In genomic region chr16:19876501-19877059, GRCh38 we compare ENCODE assay signal across 22 cellular contexts. TPM values are rescaled to one million over a fixed set of nuclear protein-coding genes. Genes with fewer than 3 reads are reported as not detected.
DNase-seq lines count a peak whose midpoint lies in the region; ATAC-seq and TF ChIP-seq lines count a peak whose summit lies in the region.
"Had no signal": no experiment of that assay in that cellular context is flagged by ENCODE, and none has a peak within 500 bp of the region (broad histone marks: within the 10 kb centered on the region; RNA-seq: fewer than 3 reads in every experiment).

No MANE protein-coding gene starts in this region.

- DNase-seq in ELF-1 (ENCODE audit: low read depth, low spot score) (peak; percentile 56), WTC11 (ENCODE audit: low spot score) (no peak), glutamatergic neuron (no peak), adrenal gland (no peak), ecto neural progenitor cell (ENCODE audit: low spot score) (no peak)
- DNase-seq: ACHN; activated CD4-positive, alpha-beta T cell treated with anti-CD3 and anti-CD28 coated beads, Interleukin-2, amount 50 U/mL, for 4 hours; activated gamma-delta T cell treated with Interleukin-2 at 50 U/mL for 16 hours; effector CD8-positive, alpha-beta T cell; EL; NCI-H187; Peyer's patch; WERI-Rb-1 had no signal

- peaks cover 66% of the 10 kb centered on the region for H3K4me1 Mint-ChIP-seq in WTC11
- H3K4me1 Mint-ChIP-seq in glutamatergic neuron (ENCODE audit: low read depth, unreplicated experiment) = peaks cover 29% of the 10 kb centered on the region

- H3K9me3 Mint-ChIP-seq in WTC11 = no peaks in the 10 kb centered on the region
- peaks cover 16% of the 10 kb centered on the region for H3K9me3 Mint-ChIP-seq in glutamatergic neuron (ENCODE audit: unreplicated experiment)

- H3K36me3 ChIP-seq in parathyroid adenoma (ENCODE audit: control insufficient read depth, insufficient read depth, low read length) (no peaks in the 10 kb centered on the region), adrenal gland (replicated peaks in 1 of 2) (peaks cover 0 to 4% of the 10 kb centered on the region in 2 donors)
- H3K36me3 ChIP-seq: neutrophil, Peyer's patch had no signal

- peaks cover 48% of the 10 kb centered on the region for H3K79me2 ChIP-seq in parathyroid adenoma

- H3K36me3 Mint-ChIP-seq in WTC11 = peaks cover 46% of the 10 kb centered on the region
- peaks cover 3% of the 10 kb centered on the region for H3K36me3 Mint-ChIP-seq in glutamatergic neuron (ENCODE audit: unreplicated experiment)

- WGBS in adrenal gland, 4 donors = 84 to 98% (median 89%) methylated on average over 7 to 10 of the region's 10 CpGs

- no peaks in the 10 kb centered on the region for H3K27me3 ChIP-seq in parathyroid adenoma (ENCODE audit: control insufficient read depth, insufficient read depth, low read length)
- H3K27me3 ChIP-seq in adrenal gland = no peaks in the 10 kb centered on the region
- H3K27me3 ChIP-seq: cardiac muscle cell, esophagus muscularis mucosa, Peyer's patch had no signal

- H3K27me3 Mint-ChIP-seq in WTC11 (ENCODE audit: low read depth) (no peaks in the 10 kb centered on the region), glutamatergic neuron (ENCODE audit: unreplicated experiment) (peaks cover 10% of the 10 kb centered on the region)

- H3K4me3 ChIP-seq in parathyroid adenoma (ENCODE audit: low read depth, low read length) = no peak overlapping the region
- H3K4me3 ChIP-seq in adrenal gland = no peak overlapping the region
- H3K4me3 ChIP-seq: cardiac muscle cell, esophagus muscularis mucosa, lung, Peyer's patch, SK-N-MC had no signal

- CTCF ChIA-PET in WTC11 (lab: Charles Lee) = interaction anchor here (0.6 to 1.7 kb wide), 3 partner anchors 15 to 828 kb away, joined by 3 to 8 read pairs (median 6); no protein-coding TSS in a partner anchor

- H3K4me3 Mint-ChIP-seq in WTC11 (no peak overlapping the region), glutamatergic neuron (ENCODE audit: unreplicated experiment) (peak overlapping the region; percentile 5)

- H3K9me3 ChIP-seq in parathyroid adenoma (ENCODE audit: control insufficient read depth, low read length) (no peaks in the 10 kb centered on the region), adrenal gland (replicated peaks in 1 of 3) (no peaks in the 10 kb centered on the region)
- H3K9me3 ChIP-seq: esophagus muscularis mucosa, neutrophil, Peyer's patch had no signal

- POLR2A ChIA-PET in WTC11 (lab: Charles Lee) = interaction anchor here (0.6 to 1.8 kb wide), 3 partner anchors 14 to 258 kb away, joined by 3 to 7 read pairs (median 4); partner anchors contain the start of genes IQCK and KNOP1

- TF ChIP-seq CTCF in WTC11 (IDR thresholded peaks at IDR 0.05) (no peak), glutamatergic neuron (IDR thresholded peaks at IDR 0.05; ENCODE audit: partially characterized antibody, unreplicated experiment) (no peak), parathyroid adenoma (IDR thresholded peaks at IDR 0.05) (no peak), adrenal gland (IDR thresholded peaks at IDR 0.05) (no peak)

- intact Hi-C loops in adrenal gland (cut with DNase I) = no loop called here

- H3K27ac Mint-ChIP-seq in WTC11 (peak overlapping the region; percentile 86), glutamatergic neuron (ENCODE audit: unreplicated experiment) (no peak overlapping the region)

- H3K27ac ChIP-seq in parathyroid adenoma = peak overlapping the region; percentile 44
- H3K27ac ChIP-seq in adrenal gland = no peak overlapping the region
- H3K27ac ChIP-seq: cardiac muscle cell, neutrophil, SK-N-MC, WERI-Rb-1 had no signal

- TF ChIP-seq POLR2A in adrenal gland (IDR thresholded peaks at IDR 0.05) = no peak

- peaks cover 2% of the 10 kb centered on the region for H3K4me1 ChIP-seq in parathyroid adenoma
- H3K4me1 ChIP-seq in adrenal gland (replicated peaks in 1 of 2) = no peaks in the 10 kb centered on the region
- H3K4me1 ChIP-seq: Peyer's patch had no signal

- no peak overlapping the region for H2AFZ ChIP-seq in parathyroid adenoma

- H3K4me2 ChIP-seq in parathyroid adenoma (ENCODE audit: low read length) = no peak overlapping the region

- ATAC-seq in WTC11 = 0 out of 2 replicates have a peak, but pooled peaks have one; percentile 6
- ATAC-seq in GM19455 (IDR thresholded peaks at IDR 0.05; ENCODE audit: unreplicated experiment) = no peak
- no peak for ATAC-seq in HG02970 (IDR thresholded peaks at IDR 0.05; ENCODE audit: low FRiP score, unreplicated experiment)

- H3K9ac ChIP-seq in parathyroid adenoma = no peak overlapping the region

TF ChIP-seq in WTC11, 78 proteins besides CTCF, POLR2A, EP300 and RAD21:
- TF ChIP-seq GRHL2 (CRISPR knock-in tag; IDR thresholded peaks at IDR 0.05; ENCODE audit: insufficient replicate concordance, severe bottlenecking) = no peak
- TF ChIP-seq ZNF232 (CRISPR knock-in tag; IDR thresholded peaks at IDR 0.05) = no peak
- TF ChIP-seq, protein P1, sequence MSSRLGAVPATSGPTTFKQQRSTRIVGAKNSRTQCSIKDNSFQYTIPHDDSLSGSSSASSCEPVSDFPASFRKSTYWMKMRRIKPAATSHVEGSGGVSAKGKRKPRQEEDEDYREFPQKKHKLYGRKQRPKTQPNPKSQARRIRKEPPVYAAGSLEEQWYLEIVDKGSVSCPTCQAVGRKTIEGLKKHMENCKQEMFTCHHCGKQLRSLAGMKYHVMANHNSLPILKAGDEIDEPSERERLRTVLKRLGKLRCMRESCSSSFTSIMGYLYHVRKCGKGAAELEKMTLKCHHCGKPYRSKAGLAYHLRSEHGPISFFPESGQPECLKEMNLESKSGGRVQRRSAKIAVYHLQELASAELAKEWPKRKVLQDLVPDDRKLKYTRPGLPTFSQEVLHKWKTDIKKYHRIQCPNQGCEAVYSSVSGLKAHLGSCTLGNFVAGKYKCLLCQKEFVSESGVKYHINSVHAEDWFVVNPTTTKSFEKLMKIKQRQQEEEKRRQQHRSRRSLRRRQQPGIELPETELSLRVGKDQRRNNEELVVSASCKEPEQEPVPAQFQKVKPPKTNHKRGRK (CRISPR knock-in tag; IDR thresholded peaks at IDR 0.05; ENCODE audit: borderline replicate concordance) = no peak
- no peak for TF ChIP-seq ZNF423 (CRISPR knock-in tag; IDR thresholded peaks at IDR 0.05)
- TF ChIP-seq ESRRA (CRISPR knock-in tag; IDR thresholded peaks at IDR 0.05; ENCODE audit: borderline replicate concordance) = no peak
- no peak for TF ChIP-seq PRRX2 (CRISPR knock-in tag; IDR thresholded peaks at IDR 0.05)
- TF ChIP-seq ZBTB21 (CRISPR knock-in tag; IDR thresholded peaks at IDR 0.05; ENCODE audit: borderline replicate concordance) = no peak
- TF ChIP-seq ZNF219 (CRISPR knock-in tag; IDR thresholded peaks at IDR 0.05; ENCODE audit: borderline replicate concordance) = no peak
- TF ChIP-seq CBFB (CRISPR knock-in tag; IDR thresholded peaks at IDR 0.05; ENCODE audit: low read depth) = no peak

RNA-seq across cellular contexts. Expression of gene GPRC5B, which starts 8.1 kb away (rescaled TPM):
- total RNA-seq in WTC11 (2021) = 104 to 107 TPM (median 105 TPM) in 3 replicates
- 8.7 TPM for total RNA-seq in glutamatergic neuron (ENCODE audit: unreplicated experiment)
- 10 to 100 TPM; 13.8 to 26.4 (median 23.2) TPM for total RNA-seq in adrenal gland
- 10 to 100 TPM; 10.2 to 16.2 (median 12.1) TPM for polyA plus RNA-seq in adrenal gland
- total RNA-seq: T-helper 2 cell treated with Interferon-gamma antibody and Interleukin-4, amounts not matched to agents 100 ng/mL and 5 ng/mL, for 36 hours had no signal
